ENCODE assay signal across 27 cellular contexts in the genomic region with DNA sequence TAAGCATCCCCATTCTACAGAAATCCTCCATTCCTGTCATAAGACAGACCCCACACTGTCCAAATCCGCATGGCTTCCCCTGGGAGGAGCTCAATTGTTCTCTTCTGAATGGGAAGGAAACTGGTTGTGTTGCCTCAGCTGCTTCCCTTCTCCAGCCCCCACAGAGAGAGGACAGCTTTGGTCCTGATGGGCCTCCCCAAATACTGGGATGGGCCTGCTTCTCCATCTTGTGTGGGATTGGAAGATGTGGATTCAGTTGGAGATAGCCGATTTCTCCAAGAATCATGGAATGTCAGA. TPM values are rescaled to one million over a fixed set of nuclear protein-coding genes. Genes with fewer than 3 reads are reported as not detected.
"Had no signal": no experiment of that assay in that cellular context is flagged by ENCODE, and none has a peak within 500 bp of the region (broad histone marks: within the 10 kb centered on the region; RNA-seq: fewer than 3 reads in every experiment).

No MANE protein-coding gene starts in this region.

- H3K4me3 Mint-ChIP-seq: activated CD8-positive, alpha-beta T cell treated with anti-CD3 and anti-CD28 coated beads for 36 hours; activated T-cell treated with anti-CD3 and anti-CD28 coated beads, Interleukin-2, amount 50 U/mL, for 72 hours; effector memory CD8-positive, alpha-beta T cell; mesothelial cell of epicardium; naive B cell; stimulated activated naive B cell treated with anti-CD40 and anti-IgM and Interleukin-4, amounts not matched to agents 10 μg/mL and 1 μg/mL and 100 μg/mL, for 72 hours; WTC11 had no signal

- H3K36me3 ChIP-seq: colonic mucosa, left lung, sigmoid colon, stomach, suprapubic skin, tibial artery, upper lobe of right lung had no signal

- H3K4me1 Mint-ChIP-seq: naive B cell; stimulated activated naive B cell treated with anti-CD40 and anti-IgM and Interleukin-4, amounts not matched to agents 10 μg/mL and 1 μg/mL and 100 μg/mL, for 72 hours; WTC11 had no signal

- DNase-seq: activated CD4-positive, alpha-beta T cell treated with anti-CD3 and anti-CD28 coated beads, Interleukin-2, amount 50 U/mL, for 1 hour; activated CD8-positive, alpha-beta T cell treated with anti-CD3 and anti-CD28 coated beads for 36 hours; activated naive CD4-positive, alpha-beta T cell; activated T-cell treated with anti-CD3 and anti-CD28 coated beads, Interleukin-2, amount 50 U/mL, for 72 hours; cerebellar nuclear complex; colonic mucosa; effector memory CD8-positive, alpha-beta T cell; head of caudate nucleus; kidney glomerular epithelial cell; left lung; naive B cell; posterior cingulate gyrus; sigmoid colon; small intestine; stimulated activated CD4-positive, alpha-beta T cell treated with anti-CD3 and anti-CD28 coated beads, Interleukin-4, amount 100 ng/mL, for 4 hours; stimulated activated CD8-positive, alpha-beta memory T cell treated with anti-CD3 and anti-CD28 coated beads, Interleukin-4, amount 100 ng/mL, for 48 hours; stimulated activated naive B cell treated with anti-CD40 and anti-IgM and Interleukin-4, amounts not matched to agents 10 μg/mL and 1 μg/mL and 100 μg/mL, for 72 hours; stomach; T-helper 2 cell; tibial artery; upper lobe of right lung had no signal

- H3K4me3 ChIP-seq: colonic mucosa, left lung, sigmoid colon, stomach, suprapubic skin, tibial artery, upper lobe of right lung had no signal

- H3K27ac ChIP-seq: colonic mucosa, left lung, sigmoid colon, stomach, suprapubic skin, tibial artery, upper lobe of right lung had no signal

- H3K4me1 ChIP-seq: colonic mucosa, left lung, sigmoid colon, stomach, suprapubic skin, tibial artery, upper lobe of right lung had no signal

- H3K36me3 Mint-ChIP-seq: activated naive CD4-positive, alpha-beta T cell treated with anti-CD3 and anti-CD28 coated beads, Interleukin-2, amount 50 U/mL, for 72 hours; mesothelial cell of epicardium; naive B cell; stimulated activated naive B cell treated with anti-CD40 and anti-IgM and Interleukin-4, amounts not matched to agents 10 μg/mL and 1 μg/mL and 100 μg/mL, for 72 hours; WTC11 had no signal

- H3K9me3 ChIP-seq: colonic mucosa, sigmoid colon, stomach, suprapubic skin, tibial artery, upper lobe of right lung had no signal

- H3K27ac Mint-ChIP-seq: activated CD8-positive, alpha-beta T cell treated with anti-CD3 and anti-CD28 coated beads for 36 hours; activated naive CD4-positive, alpha-beta T cell treated with anti-CD3 and anti-CD28 coated beads, Interleukin-2, amount 50 U/mL, for 72 hours; activated T-cell treated with anti-CD3 and anti-CD28 coated beads, Interleukin-2, amount 50 U/mL, for 72 hours; effector memory CD8-positive, alpha-beta T cell; stimulated activated naive B cell treated with anti-CD40 and anti-IgM and Interleukin-4, amounts not matched to agents 10 μg/mL and 1 μg/mL and 100 μg/mL, for 72 hours; WTC11 had no signal

- H3K9me3 Mint-ChIP-seq: activated CD8-positive, alpha-beta T cell treated with anti-CD3 and anti-CD28 coated beads for 36 hours; activated naive CD4-positive, alpha-beta T cell treated with anti-CD3 and anti-CD28 coated beads, Interleukin-2, amount 50 U/mL, for 72 hours; effector memory CD8-positive, alpha-beta T cell; naive B cell; stimulated activated naive B cell treated with anti-CD40 and anti-IgM and Interleukin-4, amounts not matched to agents 10 μg/mL and 1 μg/mL and 100 μg/mL, for 72 hours had no signal

- H3K27me3 ChIP-seq: colonic mucosa, left lung, sigmoid colon, stomach, suprapubic skin, tibial artery, upper lobe of right lung had no signal

- ATAC-seq: activated CD8-positive, alpha-beta T cell treated with anti-CD3 and anti-CD28 coated beads for 36 hours; activated naive CD4-positive, alpha-beta T cell treated with anti-CD3 and anti-CD28 coated beads, Interleukin-2, amount 50 U/mL, for 72 hours; activated T-cell treated with anti-CD3 and anti-CD28 coated beads, Interleukin-2, amount 50 U/mL, for 72 hours; effector memory CD8-positive, alpha-beta T cell; stimulated activated naive B cell treated with anti-CD40 and anti-IgM and Interleukin-4, amounts not matched to agents 10 μg/mL and 1 μg/mL and 100 μg/mL, for 72 hours; upper lobe of right lung; WTC11 had no signal

RNA-seq across cellular contexts. Expression of gene IGF1, which starts 40.3 kb away (rescaled TPM):
- total RNA-seq: endothelial cell of umbilical vein, WTC11 had no signal
- polyA plus RNA-seq: neural cell had no signal
